Comparison of ENCODE assay signal across 8 cellular contexts in the genomic region with DNA sequence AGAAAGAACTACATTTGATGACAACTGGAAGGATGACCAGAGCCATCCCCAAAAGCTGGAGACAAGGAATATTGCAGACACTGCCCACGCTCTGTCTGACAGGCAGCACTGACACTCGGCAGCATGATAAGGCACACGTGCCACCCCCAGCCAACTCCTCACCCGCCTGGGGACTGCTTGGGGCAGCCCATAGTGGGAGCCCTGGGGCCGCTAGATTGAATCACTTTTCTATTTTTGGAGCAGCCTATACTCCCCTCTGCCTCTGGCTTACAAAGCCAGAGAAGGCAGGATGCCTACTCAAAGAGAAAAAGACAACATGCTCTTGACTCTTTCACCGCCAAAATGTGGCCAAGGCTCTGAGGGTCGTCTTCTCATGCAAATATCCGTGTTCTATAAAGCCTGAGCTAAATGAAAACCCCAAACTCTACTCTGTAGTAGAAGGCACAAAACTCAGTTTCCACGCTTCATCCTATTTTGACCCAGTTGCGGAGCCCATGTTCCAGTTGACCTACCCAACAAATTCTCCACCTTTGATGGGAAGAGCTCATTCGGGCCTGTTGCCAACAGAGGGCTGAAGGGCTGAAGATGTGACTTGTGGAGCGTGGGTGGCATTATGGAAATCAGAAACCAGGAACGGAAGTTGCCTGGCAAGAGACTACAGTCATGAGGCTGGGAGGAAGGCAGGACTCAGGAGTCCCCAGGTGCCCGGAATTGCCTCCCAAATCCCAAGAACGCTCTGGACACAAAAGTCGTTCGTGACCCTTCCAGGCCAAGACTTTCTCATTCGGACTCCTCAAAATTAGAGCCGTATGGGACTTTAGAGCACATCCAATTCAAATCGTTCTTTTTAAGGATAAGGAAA. TPM values are rescaled to one million over a fixed set of nuclear protein-coding genes. Genes with fewer than 3 reads are reported as not detected.
A peak's percentile ranks its signal among the peaks of the same experiment; 100 is the strongest.
DNase-seq lines count a peak whose midpoint lies in the region; ATAC-seq and TF ChIP-seq lines count a peak whose summit lies in the region.

No MANE protein-coding gene starts in this region.

- peak overlapping the region; percentile 80 for H3K9ac ChIP-seq in neural cell (ENCODE audit: low read length)

- H3K27me3 ChIP-seq in esophagus muscularis mucosa (no peaks in the 10 kb centered on the region), neural cell (ENCODE audit: insufficient read depth, low read depth, low read length) (no peaks in the 10 kb centered on the region), upper lobe of right lung (no peaks in the 10 kb centered on the region)

- TF ChIP-seq POLR2A in esophagus muscularis mucosa (IDR thresholded peaks at IDR 0.05; ENCODE audit: low read depth) = no peak

- H3K4me2 ChIP-seq in neural cell (ENCODE audit: low read length) = peak overlapping the region; percentile 63

- H3K4me3 ChIP-seq in esophagus muscularis mucosa = peak overlapping the region; percentile 85 to 95 (median 93)
- H3K4me3 ChIP-seq in neural cell (ENCODE audit: low read length) = peak overlapping the region; percentile 78
- H3K4me3 ChIP-seq in upper lobe of right lung = peak overlapping the region; percentile 67

- intact Hi-C loops in esophagus muscularis mucosa (cut with DNase I) (no loop called here), upper lobe of right lung (cut with DNase I) (no loop called here)

- no peak for TF ChIP-seq RAD21 in neural cell (conservative IDR thresholded peaks at IDR 0.05)

- H3K9me3 ChIP-seq in esophagus muscularis mucosa (no peaks in the 10 kb centered on the region), neural cell (ENCODE audit: low read length) (no peaks in the 10 kb centered on the region), upper lobe of right lung (no peaks in the 10 kb centered on the region)

- no peaks in the 10 kb centered on the region for H4K20me1 ChIP-seq in neural cell (ENCODE audit: insufficient read depth)

- no peak for TF ChIP-seq CTCF in esophagus muscularis mucosa (IDR thresholded peaks at IDR 0.05)
- TF ChIP-seq CTCF in neural cell (IDR thresholded peaks at IDR 0.05; ENCODE audit: poor library complexity, severe bottlenecking) = no peak
- TF ChIP-seq CTCF in upper lobe of right lung (IDR thresholded peaks at IDR 0.05) = no peak

- H3K9me2 ChIP-seq in neural cell (ENCODE audit: insufficient read depth, low read length) = no peaks in the 10 kb centered on the region

- H3K36me3 ChIP-seq in esophagus muscularis mucosa (peaks cover 16 to 44% (median 32%) of the 10 kb centered on the region in 4 donors), neural cell (ENCODE audit: insufficient read depth, low read length) (no peaks in the 10 kb centered on the region), upper lobe of right lung (peaks cover 35% of the 10 kb centered on the region)

- H3K4me1 ChIP-seq in esophagus muscularis mucosa = peaks cover 26 to 39% (median 34%) of the 10 kb centered on the region in 4 donors
- peaks cover 35% of the 10 kb centered on the region for H3K4me1 ChIP-seq in upper lobe of right lung

- H3K27ac ChIP-seq in esophagus muscularis mucosa (replicated peaks in 1 of 4) (peak overlapping the region; percentile 88 to 93 (median 90)), neural cell (ENCODE audit: low read length) (no peak overlapping the region), upper lobe of right lung (peak overlapping the region; percentile 88)

- TF ChIP-seq EP300 in esophagus muscularis mucosa (IDR thresholded peaks at IDR 0.05) = no peak
- TF ChIP-seq EP300 in neural cell (conservative IDR thresholded peaks at IDR 0.05; ENCODE audit: poor library complexity, severe bottlenecking) = no peak

- peak; percentile 56 for DNase-seq in AG20443 (ENCODE audit: low spot score)
- DNase-seq in LoVo (ENCODE audit: low spot score) = peak; percentile 14
- peak; percentile 11 to 25 for DNase-seq in activated CD4-positive, alpha-beta T cell treated with anti-CD3 and anti-CD28 coated beads, Interleukin-2, amount 50 U/mL, for 4 hours
- DNase-seq in esophagus muscularis mucosa (ENCODE audit: extremely low spot score) = no peak
- no peak for DNase-seq in upper lobe of right lung

- WGBS in esophagus muscularis mucosa = 20% methylated on average over 20 of the region's 20 CpGs

- H3K79me2 ChIP-seq in neural cell (replicated peaks; ENCODE audit: insufficient read depth, low read length) = peaks cover 34% of the 10 kb centered on the region

- ATAC-seq in GM18868 (IDR thresholded peaks at IDR 0.05; ENCODE audit: unreplicated experiment) = peak; percentile 64
- peak; percentile 14 for ATAC-seq in upper lobe of right lung
- ATAC-seq in GM21515 (IDR thresholded peaks at IDR 0.05; ENCODE audit: unreplicated experiment) = no peak

- no peak overlapping the region for H2AFZ ChIP-seq in neural cell (ENCODE audit: low read depth, low read length)

- no peaks in the 10 kb centered on the region for H3F3A ChIP-seq in neural cell (ENCODE audit: insufficient read depth, low read length, poor library complexity, severe bottlenecking)

TF ChIP-seq in neural cell, 6 proteins besides CTCF, POLR2A, EP300 and RAD21:
- no peak for TF ChIP-seq SMC3 (conservative IDR thresholded peaks at IDR 0.05; ENCODE audit: poor library complexity)
- no peak for TF ChIP-seq TAF1 (IDR thresholded peaks at IDR 0.05; ENCODE audit: low read depth)
- TF ChIP-seq POLR2AphosphoS5 (IDR thresholded peaks at IDR 0.05) = no peak
- no peak for TF ChIP-seq REST (IDR thresholded peaks at IDR 0.05; ENCODE audit: borderline replicate concordance)
- TF ChIP-seq EZH2 (IDR thresholded peaks at IDR 0.05; ENCODE audit: borderline replicate concordance, insufficient read depth, low read length, poor library complexity, severe bottlenecking) = no peak
- no peak for TF ChIP-seq MXI1 (conservative IDR thresholded peaks at IDR 0.05; ENCODE audit: poor library complexity, severe bottlenecking)

RNA-seq across cellular contexts. Expression of gene SMG5, which starts 1.1 kb away (rescaled TPM):
- total RNA-seq in esophagus muscularis mucosa (10 to 100 TPM; 52.3 to 96.1 (median 69.4) TPM), upper lobe of right lung (64.8 TPM)
- polyA plus RNA-seq in neural cell = 57.3 and 84.4 TPM in 2 replicates
- polyA minus RNA-seq in neural cell = 58.7 and 63.3 TPM in 2 replicates

RNA-seq across cellular contexts. Expression of gene TMEM79, which starts 2.6 kb away (rescaled TPM):
- 1 to 10 TPM in 3 of 4 donors, under 1 TPM in 1; 0.99 to 3.2 (median 1.9) TPM for total RNA-seq in esophagus muscularis mucosa
- 5.9 and 6.8 TPM in 2 replicates for polyA plus RNA-seq in neural cell
- 2.0 and 2.7 TPM in 2 replicates for polyA minus RNA-seq in neural cell
- total RNA-seq in upper lobe of right lung = 3.3 TPM

RNA-seq across cellular contexts. Expression of gene GLMP, which starts 14.0 kb away (rescaled TPM):
- total RNA-seq in esophagus muscularis mucosa (10 to 100 TPM; 27.0 to 47.8 (median 37.5) TPM), upper lobe of right lung (61.1 TPM)
- polyA plus RNA-seq in neural cell = 3.3 and 4.1 TPM in 2 replicates
- 1.9 and 2.0 TPM in 2 replicates for polyA minus RNA-seq in neural cell

RNA-seq across cellular contexts. Expression of gene VHLL, which starts 17.6 kb away (rescaled TPM):
- total RNA-seq in esophagus muscularis mucosa (not detected), upper lobe of right lung (not detected)
- 1.4 and 1.8 TPM in 2 replicates for polyA plus RNA-seq in neural cell
- polyA minus RNA-seq in neural cell = 2.2 and 2.9 TPM in 2 replicates

RNA-seq across cellular contexts. Expression of gene PAQR6, which starts 33.7 kb away (rescaled TPM):
- 1 to 10 TPM; 2.2 to 2.9 (median 2.7) TPM for total RNA-seq in esophagus muscularis mucosa
- 16.8 and 27.3 TPM in 2 replicates for polyA plus RNA-seq in neural cell
- polyA minus RNA-seq in neural cell = 2.2 and 3.4 TPM in 2 replicates
- total RNA-seq in upper lobe of right lung = 1.9 TPM

Comparison
In these comparisons a context has a peak if more than half of its experiments do, and no peak if none do; other contexts are left out.
1. DNase-seq: peak in AG20443 (single experiment), LoVo (single experiment) and activated CD4-positive, alpha-beta T cell treated with anti-CD3 and anti-CD28 coated beads, Interleukin-2, amount 50 U/mL, for 4 hours (2 of 2); none in esophagus muscularis mucosa (single experiment) and upper lobe of right lung (single experiment).
2. Peak in every context shown above with its lines, with median percentiles within 50 percentile points of each other: H3K4me3 ChIP-seq.